In the genomic region with DNA sequence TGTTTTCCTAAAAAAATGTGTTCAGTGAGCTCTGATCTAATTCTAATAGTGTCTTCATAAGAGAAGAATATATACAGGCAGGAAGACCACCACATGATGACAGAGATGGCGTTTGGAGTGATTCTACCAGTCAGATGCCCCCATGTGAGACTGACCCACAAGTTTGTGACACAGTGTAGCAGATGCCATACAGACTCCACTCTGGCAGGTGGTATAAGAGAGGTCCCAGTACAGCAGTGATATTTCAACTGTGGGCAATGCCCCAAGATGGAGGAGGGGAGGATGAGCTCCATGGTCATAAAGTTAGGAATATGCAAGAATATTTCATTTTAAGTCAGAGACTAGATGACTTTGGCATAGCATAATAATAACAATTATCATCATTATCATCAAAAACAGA, we compare ENCODE assay signal across 8 cellular contexts.
"Had no signal": no experiment of that assay in that cellular context is flagged by ENCODE, and none has a peak within 500 bp of the region (broad histone marks: within the 10 kb centered on the region; RNA-seq: fewer than 3 reads in every experiment).

No MANE protein-coding gene starts in this region.

- H3K4me1 Mint-ChIP-seq: GM23338, H9 had no signal

- H3K27ac Mint-ChIP-seq: GM23338, H9, HFFc6 had no signal

- DNase-seq: GM23248, GOT3, H7, H9, HCEC 1CT, HFFc6 had no signal

- ATAC-seq: GM23338, HCT116 had no signal

- H3K4me3 Mint-ChIP-seq: GM23338, H9, HFFc6 had no signal
